Comparison of ENCODE assay signal across 7 cellular contexts in genomic region chr11:1548221-1549070, GRCh38. TPM values are rescaled to one million over a fixed set of nuclear protein-coding genes. Genes with fewer than 3 reads are reported as not detected.
DNase-seq lines count a peak whose midpoint lies in the region; ATAC-seq and TF ChIP-seq lines count a peak whose summit lies in the region.

No MANE protein-coding gene starts in this region.

- no peak overlapping the region for H3K27ac ChIP-seq in SK-N-SH (ENCODE audit: low read depth in 2 of 2, low read length in 1 of 2)
- no peak overlapping the region for H3K27ac ChIP-seq in trophoblast cell (ENCODE audit: low read depth, low read length)

- no peaks in the 10 kb centered on the region for H3F3A ChIP-seq in SK-N-SH (replicated peaks; ENCODE audit: insufficient read depth)

- CTCF ChIA-PET in SK-N-SH (lab: Yijun Ruan, JAX), result interaction anchor here (1.0 to 10.5 kb wide), 8 partner anchors 11 to 608 kb away, joined by 3 to 398 read pairs (median 6); partner anchors contain the start of genes DUSP8 and SYT8
- CTCF ChIA-PET in activated naive CD4-positive, alpha-beta T cell treated with anti-CD3 and anti-CD28 coated beads for 36 hours (lab: Charles Lee), result interaction anchor here (4.5 kb wide), 1 partner anchor 25 kb away, joined by 56 read pairs; no protein-coding TSS in a partner anchor

- H3K36me3 ChIP-seq in SK-N-SH (replicated peaks in 1 of 2; ENCODE audit: control insufficient read depth in 1 of 2, insufficient read depth in 2 of 2, low read length in 1 of 2) (no peaks in the 10 kb centered on the region), trophoblast cell (ENCODE audit: control insufficient read depth in 1 of 2, insufficient read depth in 2 of 2, low read length in 2 of 2) (no peaks in the 10 kb centered on the region)

- H3K4me3 ChIP-seq in SK-N-SH (ENCODE audit: low read depth in 2 of 2, low read length in 1 of 2) (no peak overlapping the region), trophoblast cell (ENCODE audit: low read depth, low read length) (no peak overlapping the region)

- no peaks in the 10 kb centered on the region for H3K36me3 Mint-ChIP-seq in activated naive CD4-positive, alpha-beta T cell treated with anti-CD3 and anti-CD28 coated beads for 36 hours (ENCODE audit: low read depth)

- H3K9me3 Mint-ChIP-seq in activated naive CD4-positive, alpha-beta T cell treated with anti-CD3 and anti-CD28 coated beads for 36 hours, result no peaks in the 10 kb centered on the region

- H4K12ac ChIP-seq in trophoblast cell (ENCODE audit: low read depth, low read length), result no peak overlapping the region

- no peak overlapping the region for H3K23ac ChIP-seq in trophoblast cell (ENCODE audit: low read length)

- H2AFZ ChIP-seq in SK-N-SH (ENCODE audit: low read depth), result no peak overlapping the region
- no peak overlapping the region for H2AFZ ChIP-seq in trophoblast cell (ENCODE audit: insufficient read depth, low read length, poor library complexity)

- no peak overlapping the region for H2BK5ac ChIP-seq in trophoblast cell (ENCODE audit: low read depth, low read length, poor library complexity)

- no peaks in the 10 kb centered on the region for H3K79me1 ChIP-seq in trophoblast cell (ENCODE audit: low read length)

- POLR2A ChIA-PET in SK-N-SH (lab: Yijun Ruan, JAX), result interaction anchor here (1.0 kb wide), 2 partner anchors 20 to 26 kb away, joined by 3 to 4 read pairs; no protein-coding TSS in a partner anchor

- no peaks in the 10 kb centered on the region for H3K9me2 ChIP-seq in SK-N-SH

- no peaks in the 10 kb centered on the region for H3K9me3 ChIP-seq in SK-N-SH
- peaks cover 10% of the 10 kb centered on the region for H3K9me3 ChIP-seq in trophoblast cell (ENCODE audit: insufficient read depth, low read depth, low read length)

- peaks cover 4% of the 10 kb centered on the region for H3K4me1 Mint-ChIP-seq in activated naive CD4-positive, alpha-beta T cell treated with anti-CD3 and anti-CD28 coated beads for 36 hours (ENCODE audit: low read depth)

- no peak for TF ChIP-seq RAD21 in SK-N-SH (IDR thresholded peaks at IDR 0.05; ENCODE audit: low read length)

- H3K27me3 ChIP-seq in SK-N-SH (ENCODE audit: insufficient read depth) (peaks cover 12% of the 10 kb centered on the region), trophoblast cell (ENCODE audit: insufficient read depth, low read length) (peaks cover 41% of the 10 kb centered on the region)

- no peaks in the 10 kb centered on the region for H4K20me1 ChIP-seq in SK-N-SH (ENCODE audit: insufficient read depth)

- no peak overlapping the region for H3K27ac Mint-ChIP-seq in activated naive CD4-positive, alpha-beta T cell treated with anti-CD3 and anti-CD28 coated beads for 36 hours

- H3K4ac ChIP-seq in trophoblast cell (ENCODE audit: low read depth, low read length), result no peak overlapping the region

- 31% methylated on average over 16 of the region's 34 CpGs for WGBS in SK-N-SH (ENCODE audit: low lambda C conversion rate)
- WGBS in trophoblast cell (ENCODE audit: extremely low coverage, insufficient coverage, insufficient read length), result no CpG with 5 or more reads among the region's 34 CpGs

- no peak overlapping the region for H3K4me3 Mint-ChIP-seq in activated naive CD4-positive, alpha-beta T cell treated with anti-CD3 and anti-CD28 coated beads for 36 hours

- ATAC-seq in Right ventricle myocardium inferior, result peak; percentile 77
- ATAC-seq in HG02938 (IDR thresholded peaks at IDR 0.05; ENCODE audit: unreplicated experiment), result no peak
- ATAC-seq in GM19023 (IDR thresholded peaks at IDR 0.05; ENCODE audit: unreplicated experiment), result no peak

- no peak overlapping the region for H2BK12ac ChIP-seq in trophoblast cell (ENCODE audit: low read length)

- DNase-seq in HuH-7.5 (ENCODE audit: low spot score), result peak; percentile 82
- peak; percentile 76 for DNase-seq in SK-N-SH
- peak; percentile 74 for DNase-seq in Right ventricle myocardium inferior (ENCODE audit: missing footprints)
- DNase-seq in trophoblast cell, result peak in 1 of 2 donors; percentile 36
- DNase-seq in activated naive CD4-positive, alpha-beta T cell treated with anti-CD3 and anti-CD28 coated beads for 36 hours, result no peak

- no peak overlapping the region for H4K8ac ChIP-seq in trophoblast cell (ENCODE audit: low read depth, low read length)

- H2BK120ac ChIP-seq in trophoblast cell (ENCODE audit: insufficient read depth, low read length, poor library complexity), result no peak overlapping the region

- H2AK5ac ChIP-seq in trophoblast cell (ENCODE audit: low read length), result no peak overlapping the region

- H3K4me1 ChIP-seq in SK-N-SH (ENCODE audit: control insufficient read depth in 1 of 2, insufficient read depth in 2 of 2, low read depth in 1 of 2, low read length in 1 of 2) (peaks cover 0 to 6% of the 10 kb centered on the region in 2 experiments; a peak in 1 of 4 replicates), trophoblast cell (ENCODE audit: control insufficient read depth in 1 of 2, insufficient read depth in 2 of 2, low read length in 2 of 2) (peaks cover 6 to 12% of the 10 kb centered on the region in 2 experiments)

- no peak for TF ChIP-seq EP300 in SK-N-SH (IDR thresholded peaks at IDR 0.05; ENCODE audit: borderline replicate concordance in 1 of 2, low read depth in 1 of 2, low read length in 1 of 2)

- no peak overlapping the region for H4K91ac ChIP-seq in trophoblast cell (ENCODE audit: low read depth, low read length)

- H3K4me2 ChIP-seq in SK-N-SH, result no peak overlapping the region
- H3K4me2 ChIP-seq in trophoblast cell (ENCODE audit: low read length), result peak overlapping the region; percentile 23

- no peak for TF ChIP-seq CTCF in SK-N-SH (IDR thresholded peaks at IDR 0.05)

- intact Hi-C loops in Right ventricle myocardium inferior (cut with DNase I), result no loop called here
- intact Hi-C loops in activated naive CD4-positive, alpha-beta T cell treated with anti-CD3 and anti-CD28 coated beads for 36 hours (cut with micrococcal nuclease), result no loop called here

- H3K79me2 ChIP-seq in SK-N-SH (ENCODE audit: insufficient read depth), result no peaks in the 10 kb centered on the region
- H3K79me2 ChIP-seq in trophoblast cell (ENCODE audit: control insufficient read depth, insufficient read depth, low read length, poor library complexity), result no peaks in the 10 kb centered on the region

- H3K9ac ChIP-seq in SK-N-SH (no peak overlapping the region), trophoblast cell (ENCODE audit: low read length) (no peak overlapping the region)

- H3K18ac ChIP-seq in trophoblast cell (ENCODE audit: low read length), result no peak overlapping the region

- H3K27me3 Mint-ChIP-seq in activated naive CD4-positive, alpha-beta T cell treated with anti-CD3 and anti-CD28 coated beads for 36 hours (ENCODE audit: low read depth), result peaks cover 27% of the 10 kb centered on the region

- H3K14ac ChIP-seq in trophoblast cell (ENCODE audit: low read length), result no peak overlapping the region

TF ChIP-seq in SK-N-SH, 30 proteins besides CTCF, POLR2A, EP300 and RAD21:
- TF ChIP-seq MEF2A (IDR thresholded peaks at IDR 0.05; ENCODE audit: borderline replicate concordance, low read depth) (peak; percentile 79; the same call in 1 of the 2 replicates), JUND (IDR thresholded peaks at IDR 0.05) (no peak)
TF ChIP-seq in SK-N-SH: peak in this region for 1.

RNA-seq across cellular contexts. Expression of gene DUSP8, which starts 23.6 kb away (rescaled TPM):
- 2.0 and 2.2 TPM in 2 replicates for polyA plus RNA-seq in SK-N-SH (2012; rRNA removed)
- 1.1 and 1.6 TPM in 2 replicates for polyA plus RNA-seq in SK-N-SH (2012; cell fraction: cytosol; rRNA removed)
- polyA plus RNA-seq in SK-N-SH (2012; cell fraction: nucleus; rRNA removed), result 3.9 and 5.4 TPM in 2 replicates
- 10.5 TPM for total RNA-seq in Right ventricle myocardium inferior
- 29.7 and 31.2 TPM in 2 replicates for polyA plus RNA-seq in trophoblast cell (2013)
- total RNA-seq in activated naive CD4-positive, alpha-beta T cell treated with anti-CD3 and anti-CD28 coated beads for 36 hours, result 1 to 10 TPM; 2.9 to 3.0 TPM

RNA-seq across cellular contexts. Expression of gene KRTAP5-1, which starts 36.6 kb away (rescaled TPM):
- polyA plus RNA-seq in SK-N-SH (2012; rRNA removed), result not detected in 2 replicates
- not detected in 2 replicates for polyA plus RNA-seq in SK-N-SH (2012; cell fraction: cytosol; rRNA removed)
- not detected in 2 replicates for polyA plus RNA-seq in SK-N-SH (2012; cell fraction: nucleus; rRNA removed)
- not detected for total RNA-seq in Right ventricle myocardium inferior
- not detected in 2 replicates for polyA plus RNA-seq in trophoblast cell (2013)
- not detected for total RNA-seq in activated naive CD4-positive, alpha-beta T cell treated with anti-CD3 and anti-CD28 coated beads for 36 hours

RNA-seq across cellular contexts. Expression of gene KRTAP5-2, which starts 49.6 kb away (rescaled TPM):
- not detected in 2 replicates for polyA plus RNA-seq in SK-N-SH (2012; rRNA removed)
- polyA plus RNA-seq in SK-N-SH (2012; cell fraction: cytosol; rRNA removed), result not detected in 2 replicates
- polyA plus RNA-seq in SK-N-SH (2012; cell fraction: nucleus; rRNA removed), result not detected in 2 replicates
- total RNA-seq in Right ventricle myocardium inferior, result not detected
- not detected in 2 replicates for polyA plus RNA-seq in trophoblast cell (2013)
- not detected for total RNA-seq in activated naive CD4-positive, alpha-beta T cell treated with anti-CD3 and anti-CD28 coated beads for 36 hours

RNA-seq across cellular contexts. Expression of gene KRTAP5-3, which starts 59.8 kb away (rescaled TPM):
- polyA plus RNA-seq in SK-N-SH (2012; rRNA removed), result not detected in 2 replicates
- polyA plus RNA-seq in SK-N-SH (2012; cell fraction: cytosol; rRNA removed), result not detected in 2 replicates
- polyA plus RNA-seq in SK-N-SH (2012; cell fraction: nucleus; rRNA removed), result not detected in 2 replicates
- total RNA-seq in Right ventricle myocardium inferior, result not detected
- not detected in 2 replicates for polyA plus RNA-seq in trophoblast cell (2013)
- not detected for total RNA-seq in activated naive CD4-positive, alpha-beta T cell treated with anti-CD3 and anti-CD28 coated beads for 36 hours
